8 cellular contexts compared by ENCODE assay signal in the genomic region with DNA sequence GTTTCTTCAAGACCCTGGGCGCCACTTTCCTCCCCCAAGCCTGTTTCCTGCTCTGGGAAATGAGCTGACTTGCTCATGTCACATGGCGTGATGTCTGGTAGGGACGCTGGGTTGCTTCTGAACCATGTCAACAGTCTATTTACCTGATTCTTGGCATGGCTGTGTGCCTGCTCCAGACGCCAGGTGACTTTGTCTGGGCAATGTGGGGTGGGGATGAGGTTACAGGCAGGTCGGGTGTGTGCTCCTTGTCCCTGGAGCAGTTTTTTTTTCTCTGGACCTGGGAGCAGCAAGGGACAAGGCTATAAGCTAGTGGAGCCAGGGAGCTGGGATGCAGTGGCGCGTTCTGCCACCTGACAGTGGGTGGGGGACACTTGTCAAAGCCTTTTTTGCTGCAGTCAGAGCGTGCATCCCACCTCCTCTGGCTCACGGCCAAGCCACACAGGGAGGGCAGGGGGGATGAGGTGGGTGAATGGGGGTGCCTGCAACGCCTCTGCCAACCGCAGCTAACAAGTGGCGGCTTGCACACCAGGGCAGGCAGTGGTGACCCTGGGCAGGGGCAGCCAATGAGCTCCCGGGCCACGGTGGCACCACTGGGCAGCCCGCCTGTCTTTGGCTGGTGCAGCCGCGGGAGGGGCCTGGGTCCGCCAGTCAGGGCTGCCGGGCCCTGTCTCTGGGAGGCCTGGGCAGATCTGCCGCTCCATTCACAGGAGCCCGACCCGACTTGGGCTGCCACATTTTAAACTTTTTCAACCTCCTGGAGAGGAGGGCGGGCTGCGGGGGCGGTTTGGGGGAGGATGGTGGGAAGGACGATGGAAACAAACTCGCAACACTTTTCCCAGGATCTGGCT. TPM values are rescaled to one million over a fixed set of nuclear protein-coding genes. Genes with fewer than 3 reads are reported as not detected.
DNase-seq lines count a peak whose midpoint lies in the region; ATAC-seq, FAIRE-seq and TF ChIP-seq lines count a peak whose summit lies in the region.

No MANE protein-coding gene starts in this region.

- no peaks in the 10 kb centered on the region for H3K9me3 Mint-ChIP-seq in Calu3 (ENCODE audit: low read depth, unreplicated experiment)

- peak; percentile 66 for TF ChIP-seq CTCF in Calu3 (IDR thresholded peaks at IDR 0.05; ENCODE audit: unreplicated experiment)
- TF ChIP-seq CTCF in right atrium auricular region (IDR thresholded peaks at IDR 0.05): peak; percentile 12 to 48

- peak; percentile 42 for ATAC-seq in GM21825 (IDR thresholded peaks at IDR 0.05; ENCODE audit: unreplicated experiment)

- peak overlapping the region; percentile 87 to 94 for H3K27ac ChIP-seq in right atrium auricular region

- peak overlapping the region; percentile 51 for H3K4me3 Mint-ChIP-seq in Calu3 (ENCODE audit: low read depth, unreplicated experiment)

- no TSS peak for BruUV-seq in Calu3 (replicated peaks; lab: Mats Ljungman, UMichigan)

- H3K4me3 ChIP-seq in right atrium auricular region: peak overlapping the region in 1 of 2 donors; percentile 10

- H3K4me1 ChIP-seq in right atrium auricular region: peaks cover 0 to 90% of the 10 kb centered on the region in 2 donors

- H3K27me3 Mint-ChIP-seq in Calu3 (ENCODE audit: unreplicated experiment): no peaks in the 10 kb centered on the region

- peak; percentile 97 for FAIRE-seq in urothelium cell line (lab: Jason Lieb, UNC)

- CTCF ChIA-PET in Calu3 (lab: Charles Lee): interaction anchor here (0.5 to 5.0 kb wide), 32 partner anchors 12 to 570 kb away, joined by 3 to 53 read pairs (median 4); partner anchors contain the start of genes CHST3, DDIT4, DNAJB12 and VSIR

- no peaks in the 10 kb centered on the region for H3K27me3 ChIP-seq in right atrium auricular region

- DNase-seq in Calu3 (peak; percentile 100), NCI-H1105 (lab: John Stamatoyannopoulos, UW) (peak; percentile 91), T follicular helper cell (ENCODE audit: low read depth) (peak; percentile 76), amniotic epithelial cell (ENCODE audit: low read depth) (peak; percentile 96), right atrium auricular region (ENCODE audit: low spot score) (peak; percentile 82), putamen (ENCODE audit: low spot score) (peak; percentile 91), urothelium cell line (ENCODE audit: low spot score) (peak; percentile 96)

- peak overlapping the region; percentile 100 for H3K27ac Mint-ChIP-seq in Calu3 (ENCODE audit: unreplicated experiment)

- H3K36me3 Mint-ChIP-seq in Calu3 (ENCODE audit: insufficient read depth, unreplicated experiment): peaks cover 78% of the 10 kb centered on the region

- H3K36me3 ChIP-seq in right atrium auricular region: no peaks in the 10 kb centered on the region

- intact Hi-C loops in Calu3 (cut with micrococcal nuclease; ENCODE audit: unreplicated experiment): loop anchor here (1.0 to 10.0 kb wide), 3 partner anchors 53 to 377 kb away; no protein-coding TSS in a partner anchor

- H3K9me3 ChIP-seq in right atrium auricular region: no peaks in the 10 kb centered on the region

- H3K4me1 Mint-ChIP-seq in Calu3 (ENCODE audit: low read depth, unreplicated experiment): peaks cover 83% of the 10 kb centered on the region

RNA-seq across cellular contexts. Expression of gene DNAJB12, which starts 22.9 kb away (rescaled TPM):
- total RNA-seq in Calu3 (2022): 43.1 and 48.0 TPM in 2 replicates
- total RNA-seq in right atrium auricular region: 10 to 100 TPM; 24.5 to 36.8 TPM

RNA-seq across cellular contexts. Expression of gene DDIT4, which starts 58.1 kb away (rescaled TPM):
- 294 and 326 TPM in 2 replicates for total RNA-seq in Calu3 (2022)
- total RNA-seq in right atrium auricular region: 100 to 1,000 TPM; 100 to 136 TPM
